In the genomic region with DNA sequence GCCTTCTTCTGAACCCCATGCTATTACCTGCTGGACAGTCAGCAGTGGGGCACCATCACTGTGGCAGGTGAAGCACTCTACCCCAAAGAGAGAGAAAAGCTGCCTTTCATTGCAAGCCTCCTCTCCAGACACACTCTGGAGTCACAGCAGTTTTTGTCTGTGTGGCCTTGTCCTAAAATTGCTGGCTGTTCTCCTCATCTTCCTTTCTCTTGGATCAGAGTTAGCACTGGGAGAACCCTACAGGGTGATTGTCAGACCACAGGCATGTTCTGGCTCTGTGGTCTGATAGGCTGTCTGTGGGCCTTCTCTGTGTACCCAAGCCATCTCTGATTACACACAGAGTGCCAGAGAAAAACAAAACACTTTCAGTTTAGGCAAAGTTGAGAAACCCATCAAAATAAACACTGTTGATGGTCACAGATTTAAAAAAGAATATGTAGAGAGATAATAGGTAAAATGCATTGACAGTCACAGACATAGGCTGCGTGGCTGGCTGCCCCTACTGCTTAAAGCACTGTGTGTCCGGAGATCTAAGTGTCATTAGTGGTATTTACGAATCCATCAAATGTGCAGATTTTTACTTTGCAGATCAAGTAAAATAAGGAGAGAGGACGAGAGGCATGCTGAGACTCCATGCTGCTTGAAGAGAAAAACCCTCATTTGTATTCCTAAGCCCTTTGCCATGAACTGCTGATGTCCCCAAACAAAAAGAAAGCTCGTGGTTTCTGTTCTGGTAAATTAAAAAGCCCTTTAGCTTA, we compare ENCODE assay signal across 9 cellular contexts.
DNase-seq lines count a peak whose midpoint lies in the region; ATAC-seq and TF ChIP-seq lines count a peak whose summit lies in the region.
"Had no signal": no experiment of that assay in that cellular context is flagged by ENCODE, and none has a peak within 500 bp of the region (broad histone marks: within the 10 kb centered on the region; RNA-seq: fewer than 3 reads in every experiment).

No MANE protein-coding gene starts in this region.

- no peaks in the 10 kb centered on the region for H3F3A ChIP-seq in PC-3 (ENCODE audit: low read length, unreplicated experiment)

- peak; percentile 51 to 86 for ATAC-seq in right cardiac atrium
- ATAC-seq in left lung, result peak; percentile 39
- no peak for ATAC-seq in HG02642 (IDR thresholded peaks at IDR 0.05; ENCODE audit: poor library complexity, unreplicated experiment)
- no peak for ATAC-seq in HG02623 (IDR thresholded peaks at IDR 0.05; ENCODE audit: unreplicated experiment)
- ATAC-seq in PC-3, result no peak

- POLR2A ChIA-PET in PC-3 (lab: Charles Lee; ENCODE audit: unreplicated experiment), result no interaction called here

- intact Hi-C loops in right cardiac atrium (cut with DNase I), result no loop called here
- intact Hi-C loops in left ventricle myocardium inferior (cut with micrococcal nuclease), result no loop called here
- intact Hi-C loops in left lung (cut with DNase I), result no loop called here
- intact Hi-C loops in PC-3 (cut with micrococcal nuclease), result no loop called here

- TF ChIP-seq CTCF in left ventricle myocardium inferior (IDR thresholded peaks at IDR 0.05; ENCODE audit: borderline replicate concordance), result no peak
- no peak for TF ChIP-seq CTCF in brain (conservative IDR thresholded peaks at IDR 0.05)
- TF ChIP-seq CTCF in left lung (IDR thresholded peaks at IDR 0.05), result no peak
- no peak for TF ChIP-seq CTCF in PC-3 (conservative IDR thresholded peaks at IDR 0.05; ENCODE audit: low read depth, low read length)

- peak overlapping the region; percentile 3 to 91 (median 90) for H3K27ac Mint-ChIP-seq in brain
- H3K27ac Mint-ChIP-seq: activated B cell treated with CpG ODN at 0.5 μM for 24 hours had no signal

- peak overlapping the region; percentile 46 to 77 (median 74) for H3K4me3 Mint-ChIP-seq in brain
- H3K4me3 Mint-ChIP-seq: activated B cell treated with CpG ODN at 0.5 μM for 24 hours had no signal

- H3K36me3 ChIP-seq in left ventricle myocardium inferior, result no peaks in the 10 kb centered on the region
- no peaks in the 10 kb centered on the region for H3K36me3 ChIP-seq in left lung
- no peaks in the 10 kb centered on the region for H3K36me3 ChIP-seq in PC-3 (ENCODE audit: low read depth, low read length)

- H3K27me3 ChIP-seq in right cardiac atrium (ENCODE audit: control insufficient read depth, insufficient read depth), result no peaks in the 10 kb centered on the region
- H3K27me3 ChIP-seq in left ventricle myocardium inferior (ENCODE audit: low read depth), result peaks cover 3% of the 10 kb centered on the region
- no peaks in the 10 kb centered on the region for H3K27me3 ChIP-seq in left lung
- no peaks in the 10 kb centered on the region for H3K27me3 ChIP-seq in PC-3 (ENCODE audit: low read length)

- 57% methylated on average over 5 of the region's 5 CpGs for WGBS in right cardiac atrium

- H3K4me3 ChIP-seq in right cardiac atrium (ENCODE audit: low read length) (no peak overlapping the region), left ventricle myocardium inferior (no peak overlapping the region), left lung (no peak overlapping the region), PC-3 (ENCODE audit: low read length) (no peak overlapping the region)

- H4K20me1 ChIP-seq in PC-3 (ENCODE audit: low read length), result no peaks in the 10 kb centered on the region

- H3K4me2 ChIP-seq in PC-3 (ENCODE audit: low read length), result no peak overlapping the region

- H3K36me3 Mint-ChIP-seq in brain, result no peaks in the 10 kb centered on the region

- H3K9me3 Mint-ChIP-seq in brain, result no peaks in the 10 kb centered on the region
- H3K9me3 Mint-ChIP-seq: activated B cell treated with CpG ODN at 0.5 μM for 24 hours had no signal

- no peaks in the 10 kb centered on the region for H3K27me3 Mint-ChIP-seq in brain
- H3K27me3 Mint-ChIP-seq: activated B cell treated with CpG ODN at 0.5 μM for 24 hours had no signal

- no TSS peak for BruUV-seq in PC-3 (replicated peaks; lab: Mats Ljungman, UMichigan)

- H3K27ac ChIP-seq in right cardiac atrium (ENCODE audit: low read length) (no peak overlapping the region), left ventricle myocardium inferior (replicated peaks) (no peak overlapping the region), left lung (no peak overlapping the region), PC-3 (ENCODE audit: low read length) (no peak overlapping the region)

- no peaks in the 10 kb centered on the region for H3K79me2 ChIP-seq in PC-3 (ENCODE audit: low read length)

- H2AFZ ChIP-seq in PC-3 (ENCODE audit: low read length), result no peak overlapping the region

- H3K4me1 Mint-ChIP-seq in brain, result peaks cover 47% of the 10 kb centered on the region
- H3K4me1 Mint-ChIP-seq: activated B cell treated with CpG ODN at 0.5 μM for 24 hours had no signal

- no peak overlapping the region for H3K9ac ChIP-seq in PC-3 (ENCODE audit: low read length)

- DNase-seq in right cardiac atrium, result no peak
- DNase-seq in left ventricle myocardium inferior, result no peak
- DNase-seq in left lung, result no peak
- no peak for DNase-seq in NOMO-1 treated with dmso at 0.1 percent for 144 hours (lab: John Stamatoyannopoulos, UW; ENCODE audit: unreplicated experiment)
- DNase-seq in PC-3, result no peak
- DNase-seq: activated B cell treated with CpG ODN at 0.5 μM for 24 hours had no signal

- no peaks in the 10 kb centered on the region for H3K9me3 ChIP-seq in right cardiac atrium (ENCODE audit: control insufficient read depth, low read length)
- H3K9me3 ChIP-seq in left ventricle myocardium inferior (replicated peaks), result no peaks in the 10 kb centered on the region
- H3K9me3 ChIP-seq in left lung, result no peaks in the 10 kb centered on the region
- peaks cover 11% of the 10 kb centered on the region; the same call in 1 of the 2 replicates for H3K9me3 ChIP-seq in PC-3 (ENCODE audit: low read length)

- CTCF ChIA-PET in PC-3 (lab: Charles Lee), result no interaction called here

- H3K9me2 ChIP-seq in PC-3 (replicated peaks; ENCODE audit: low read length), result no peaks in the 10 kb centered on the region

- no peaks in the 10 kb centered on the region for H3K4me1 ChIP-seq in right cardiac atrium (ENCODE audit: control insufficient read depth, insufficient read depth, low read length)
- no peaks in the 10 kb centered on the region for H3K4me1 ChIP-seq in left ventricle myocardium inferior
- H3K4me1 ChIP-seq in left lung, result peaks cover 0 to 8% of the 10 kb centered on the region in 2 donors
- H3K4me1 ChIP-seq in PC-3 (ENCODE audit: insufficient read depth, low read length), result no peaks in the 10 kb centered on the region

Comparison
In these comparisons a context has a peak if more than half of its experiments do, and no peak if none do; other contexts are left out.
1. ATAC-seq: peak in right cardiac atrium (2 of 2) and left lung (single experiment); none in HG02642 (single experiment), HG02623 (single experiment) and PC-3 (single experiment).